ENCODE assay signal across 13 cellular contexts in genomic region chr5:100889896-100890295, GRCh38. TPM values are rescaled to one million over a fixed set of nuclear protein-coding genes. Genes with fewer than 3 reads are reported as not detected.
A peak's percentile ranks its signal among the peaks of the same experiment; 100 is the strongest.
DNase-seq lines count a peak whose midpoint lies in the region; ATAC-seq and TF ChIP-seq lines count a peak whose summit lies in the region.
"Had no signal": no experiment of that assay in that cellular context is flagged by ENCODE, and none has a peak within 500 bp of the region (broad histone marks: within the 10 kb centered on the region; RNA-seq: fewer than 3 reads in every experiment).

No MANE protein-coding gene starts in this region.

- POLR2A ChIA-PET in T-cell (lab: Charles Lee): interaction anchor here in 1 of 2 donors (4.8 kb wide), 1 partner anchor 12 kb away, joined by 56 read pairs; the partner anchor contains the start of gene ST8SIA4

- H3K27me3 ChIP-seq in foreskin keratinocyte (no peaks in the 10 kb centered on the region), suprapubic skin (no peaks in the 10 kb centered on the region), tibial artery (no peaks in the 10 kb centered on the region)
- H3K27me3 ChIP-seq: BE2C had no signal

- H3K4me1 ChIP-seq in foreskin keratinocyte (peaks cover 7% of the 10 kb centered on the region), suprapubic skin (no peaks in the 10 kb centered on the region), tibial artery (no peaks in the 10 kb centered on the region)
- H3K4me1 ChIP-seq: BE2C had no signal

- H3K27ac Mint-ChIP-seq in activated naive CD4-positive, alpha-beta T cell treated with anti-CD3 and anti-CD28 coated beads, Interleukin-2, amount 50 U/mL, for 24 hours: peak overlapping the region; percentile 81
- H3K27ac Mint-ChIP-seq in T-cell: peak overlapping the region; percentile 88 to 90

- H3K36me3 ChIP-seq in suprapubic skin (no peaks in the 10 kb centered on the region), tibial artery (no peaks in the 10 kb centered on the region)
- H3K36me3 ChIP-seq: BE2C had no signal

- CTCF ChIA-PET in T-cell (lab: Charles Lee): interaction anchor here (0.6 to 5.1 kb wide), 2 partner anchors 12 to 15 kb away, joined by 3 to 49 read pairs; partner anchors contain the start of gene ST8SIA4 (in 1 of the 2)

- peaks cover 70% of the 10 kb centered on the region for H3K4me1 Mint-ChIP-seq in activated naive CD4-positive, alpha-beta T cell treated with anti-CD3 and anti-CD28 coated beads, Interleukin-2, amount 50 U/mL, for 24 hours
- H3K4me1 Mint-ChIP-seq in T-cell: peaks cover 66 to 74% (median 66%) of the 10 kb centered on the region in 3 donors

- H3K36me3 Mint-ChIP-seq in activated naive CD4-positive, alpha-beta T cell treated with anti-CD3 and anti-CD28 coated beads, Interleukin-2, amount 50 U/mL, for 24 hours: peaks cover 19% of the 10 kb centered on the region
- H3K36me3 Mint-ChIP-seq in T-cell: peaks cover 25% of the 10 kb centered on the region

- H3K9me3 Mint-ChIP-seq in activated naive CD4-positive, alpha-beta T cell treated with anti-CD3 and anti-CD28 coated beads, Interleukin-2, amount 50 U/mL, for 24 hours: no peaks in the 10 kb centered on the region
- H3K9me3 Mint-ChIP-seq in T-cell: no peaks in the 10 kb centered on the region

- H3K4me3 Mint-ChIP-seq in activated naive CD4-positive, alpha-beta T cell treated with anti-CD3 and anti-CD28 coated beads, Interleukin-2, amount 50 U/mL, for 24 hours: peak overlapping the region; percentile 62
- peak overlapping the region; percentile 64 to 70 (median 70) for H3K4me3 Mint-ChIP-seq in T-cell

- WGBS in suprapubic skin: 56% methylated on average over 3 of the region's 3 CpGs

- H3K27ac ChIP-seq in foreskin keratinocyte (peak overlapping the region; percentile 76), suprapubic skin (no peak overlapping the region), tibial artery (no peak overlapping the region)
- H3K27ac ChIP-seq: epithelial cell of prostate had no signal

- TF ChIP-seq EP300 in suprapubic skin (IDR thresholded peaks at IDR 0.05): no peak

- TF ChIP-seq POLR2A in suprapubic skin (IDR thresholded peaks at IDR 0.05): no peak

- intact Hi-C loops in tibial artery (cut with DNase I; ENCODE audit: low total_unique reads): no loop called here

- TF ChIP-seq CTCF in foreskin keratinocyte (conservative IDR thresholded peaks at IDR 0.05): no peak
- TF ChIP-seq CTCF in suprapubic skin (IDR thresholded peaks at IDR 0.05): no peak
- no peak for TF ChIP-seq CTCF in tibial artery (IDR thresholded peaks at IDR 0.05)

- peak overlapping the region; percentile 17 for H3K4me3 ChIP-seq in suprapubic skin
- H3K4me3 ChIP-seq in tibial artery: no peak overlapping the region
- H3K4me3 ChIP-seq: lung had no signal

- ATAC-seq in T-cell (replicated peaks in 1 of 4) (no peak), foreskin keratinocyte (no peak), HG02870 (IDR thresholded peaks at IDR 0.05; ENCODE audit: unreplicated experiment) (no peak)

- H3K9me3 ChIP-seq in suprapubic skin (no peaks in the 10 kb centered on the region), tibial artery (no peaks in the 10 kb centered on the region)
- H3K9me3 ChIP-seq: BE2C had no signal

- DNase-seq in activated naive CD4-positive, alpha-beta T cell (lab: John Stamatoyannopoulos, UW): no peak
- no peak for DNase-seq in T-cell
- DNase-seq in foreskin keratinocyte: no peak
- no peak for DNase-seq in suprapubic skin (ENCODE audit: low spot score in 2 of 2)
- DNase-seq in NCI-H2196 treated with DMSO at 0.1 percent for 48 hours (lab: John Stamatoyannopoulos, UW; ENCODE audit: unreplicated experiment): no peak
- DNase-seq in tibial artery: no peak
- DNase-seq: activated effector memory CD4-positive, alpha-beta T cell treated with anti-CD3 and anti-CD28 coated beads, Interleukin-2, amount 50 U/mL, for 16 hours; BE2C; NCI-H1694 had no signal

- no peaks in the 10 kb centered on the region for H3K27me3 Mint-ChIP-seq in activated naive CD4-positive, alpha-beta T cell treated with anti-CD3 and anti-CD28 coated beads, Interleukin-2, amount 50 U/mL, for 24 hours
- H3K27me3 Mint-ChIP-seq in T-cell: no peaks in the 10 kb centered on the region

RNA-seq across cellular contexts. Expression of gene ST8SIA4, which starts 13.2 kb away (rescaled TPM):
- total RNA-seq in T-cell (10 to 100 TPM; 27.0 to 36.9 (median 28.8) TPM), foreskin keratinocyte (0.63 and 0.92 TPM in 2 replicates), suprapubic skin (1 to 10 TPM in 1 of 4 donors, under 1 TPM in 3; 0.44 to 2.3 (median 0.82) TPM)
- polyA plus RNA-seq in foreskin keratinocyte: 0.21 and 0.29 TPM in 2 replicates

Comparison
In these comparisons a context has a peak if more than half of its experiments do, and no peak if none do; other contexts are left out.
1. RNA of gene ST8SIA4, which starts 13.2 kb away (total RNA-seq): 27.0 to 36.9 TPM in T-cell; 0.44 to 2.3 TPM in suprapubic skin and 0.63 to 0.92 TPM in foreskin keratinocyte; every median in the first group is over 4 times any median in the second.